8 cellular contexts compared by ENCODE assay signal in the genomic region with DNA sequence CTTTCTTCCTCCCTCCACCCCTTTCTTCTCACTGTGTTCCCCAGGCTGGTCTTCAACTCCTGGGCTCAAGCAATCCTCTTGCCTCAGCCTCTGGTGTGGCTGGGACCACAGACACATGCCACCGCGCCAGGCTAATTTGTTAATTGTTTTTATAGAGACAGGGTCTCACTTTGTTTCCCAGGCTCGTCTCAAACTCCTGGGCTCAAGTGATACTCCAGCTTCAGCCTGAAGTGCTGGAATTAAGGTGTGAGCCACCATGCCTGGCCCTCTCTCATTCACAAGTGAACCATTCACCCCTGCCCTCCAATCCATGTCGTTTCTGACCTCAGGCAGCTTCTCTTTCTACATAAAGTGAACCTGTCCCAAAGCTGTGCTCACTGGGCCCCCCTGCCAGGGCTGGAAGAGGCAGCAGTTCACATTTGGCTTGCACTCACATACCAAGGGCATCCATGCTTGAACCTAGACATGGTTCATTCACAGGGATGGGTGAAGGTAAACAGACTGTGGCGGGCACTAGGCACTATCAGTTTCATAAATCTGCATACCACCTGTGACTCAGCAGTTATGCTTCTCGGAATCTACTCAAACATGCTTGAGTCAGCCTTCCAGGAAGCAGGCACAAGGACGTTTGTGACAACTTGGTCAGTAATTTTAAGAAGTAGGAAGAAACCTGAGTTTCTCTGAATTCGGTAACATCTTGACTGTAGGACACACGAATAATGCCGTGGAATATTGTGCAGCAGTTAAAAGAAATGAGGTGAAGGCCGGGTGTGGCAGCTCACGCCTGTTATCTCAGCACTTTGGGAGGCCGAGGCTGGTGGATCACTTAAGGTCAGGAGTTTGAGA. TPM values are rescaled to one million over a fixed set of nuclear protein-coding genes. Genes with fewer than 3 reads are reported as not detected.
DNase-seq lines count a peak whose midpoint lies in the region; ATAC-seq and TF ChIP-seq lines count a peak whose summit lies in the region.

No MANE protein-coding gene starts in this region.

- H3K27me3 Mint-ChIP-seq in CD4-positive, CD25-positive, alpha-beta regulatory T cell, result no peaks in the 10 kb centered on the region
- H3K27me3 Mint-ChIP-seq in endodermal cell (ENCODE audit: insufficient read depth), result no peaks in the 10 kb centered on the region
- H3K27me3 Mint-ChIP-seq in osteocyte (ENCODE audit: unreplicated experiment), result no peaks in the 10 kb centered on the region

- peaks cover 8 to 57% (median 37%) of the 10 kb centered on the region in 4 donors for H3K4me1 Mint-ChIP-seq in CD4-positive, CD25-positive, alpha-beta regulatory T cell
- H3K4me1 Mint-ChIP-seq in endodermal cell (peaks cover 18% of the 10 kb centered on the region), osteocyte (ENCODE audit: unreplicated experiment) (peaks cover 21% of the 10 kb centered on the region)

- no peaks in the 10 kb centered on the region for H3K36me3 ChIP-seq in CD4-positive, CD25-positive, alpha-beta regulatory T cell (ENCODE audit: control insufficient read depth, insufficient read depth, low read length)
- peaks cover 24% of the 10 kb centered on the region for H3K36me3 ChIP-seq in endodermal cell (ENCODE audit: control insufficient read depth, insufficient read depth, low read length)

- H3K27ac ChIP-seq in CD4-positive, CD25-positive, alpha-beta regulatory T cell (ENCODE audit: insufficient read depth, low read length, poor library complexity, severe bottlenecking), result peak overlapping the region; percentile 66
- H3K27ac ChIP-seq in endodermal cell (ENCODE audit: low read depth, low read length), result no peak overlapping the region

- no peaks in the 10 kb centered on the region for H3K36me3 Mint-ChIP-seq in CD4-positive, CD25-positive, alpha-beta regulatory T cell
- peaks cover 36% of the 10 kb centered on the region for H3K36me3 Mint-ChIP-seq in endodermal cell (ENCODE audit: low read depth)
- H3K36me3 Mint-ChIP-seq in osteocyte (ENCODE audit: unreplicated experiment), result peaks cover 1% of the 10 kb centered on the region

- TF ChIP-seq CTCF in endodermal cell (conservative IDR thresholded peaks at IDR 0.05), result no peak
- no peak for TF ChIP-seq CTCF in osteocyte (IDR thresholded peaks at IDR 0.05)

- H3K9me3 Mint-ChIP-seq in CD4-positive, CD25-positive, alpha-beta regulatory T cell, result no peaks in the 10 kb centered on the region
- H3K9me3 Mint-ChIP-seq in endodermal cell (no peaks in the 10 kb centered on the region), osteocyte (ENCODE audit: unreplicated experiment) (no peaks in the 10 kb centered on the region)

- no peaks in the 10 kb centered on the region for H3K27me3 ChIP-seq in CD4-positive, CD25-positive, alpha-beta regulatory T cell (ENCODE audit: control insufficient read depth, insufficient read depth, low read length)
- no peaks in the 10 kb centered on the region for H3K27me3 ChIP-seq in endodermal cell (ENCODE audit: control insufficient read depth, insufficient read depth, low read length, poor library complexity, severe bottlenecking)

- no peaks in the 10 kb centered on the region for H3K9me3 ChIP-seq in CD4-positive, CD25-positive, alpha-beta regulatory T cell (ENCODE audit: control insufficient read depth in 2 of 2, low read length in 2 of 2)
- H3K9me3 ChIP-seq in endodermal cell (ENCODE audit: control insufficient read depth, low read length), result no peaks in the 10 kb centered on the region

- peaks cover 43% of the 10 kb centered on the region for H3K4me1 ChIP-seq in CD4-positive, CD25-positive, alpha-beta regulatory T cell (ENCODE audit: control insufficient read depth, insufficient read depth, low read length, poor library complexity, severe bottlenecking)
- peaks cover 7% of the 10 kb centered on the region for H3K4me1 ChIP-seq in endodermal cell (ENCODE audit: control insufficient read depth, insufficient read depth, low read length)

- DNase-seq in CD4-positive, CD25-positive, alpha-beta regulatory T cell, result peak; percentile 40 to 97 (median 57)
- peak; percentile 32 for DNase-seq in NAMALWA (ENCODE audit: low spot score)
- peak; percentile 49 for DNase-seq in endodermal cell
- DNase-seq in osteocyte (ENCODE audit: extremely low spot score, unreplicated experiment), result no peak
- DNase-seq in mesenteric fat pad (ENCODE audit: low spot score), result no peak

- ATAC-seq in CD4-positive, CD25-positive, alpha-beta regulatory T cell (ENCODE audit: low read depth in 2 of 2), result peak; percentile 72
- ATAC-seq in GM21367 (IDR thresholded peaks at IDR 0.05; ENCODE audit: unreplicated experiment) (peak; percentile 54), GM18858 (IDR thresholded peaks at IDR 0.05; ENCODE audit: unreplicated experiment) (no peak)
- peak; percentile 69 to 76 for ATAC-seq in activated CD4-positive, CD25-positive, alpha-beta regulatory T cell treated with anti-CD3 and anti-CD28 coated beads, Interleukin-2, amount 50 U/mL, for 24 hours

- H3K9ac ChIP-seq in endodermal cell (ENCODE audit: extremely low read depth, low read length, poor library complexity, severe bottlenecking), result no peak overlapping the region

- H3K4me3 ChIP-seq in CD4-positive, CD25-positive, alpha-beta regulatory T cell (ENCODE audit: low read depth, low read length), result peak overlapping the region; percentile 49
- H3K4me3 ChIP-seq in endodermal cell (ENCODE audit: low read length), result no peak overlapping the region

- H3K27ac Mint-ChIP-seq in CD4-positive, CD25-positive, alpha-beta regulatory T cell, result peak overlapping the region; percentile 90 to 96 (median 92)
- H3K27ac Mint-ChIP-seq in endodermal cell (peak overlapping the region; percentile 58), osteocyte (ENCODE audit: unreplicated experiment) (peak overlapping the region; percentile 89)

- 91% methylated on average over 12 to 13 of the region's 13 CpGs for WGBS in endodermal cell (ENCODE audit: insufficient coverage in 1 of 2, insufficient read length in 1 of 2), 2 experiments

- H3K4me3 Mint-ChIP-seq in CD4-positive, CD25-positive, alpha-beta regulatory T cell, result peak overlapping the region; percentile 29 to 93 (median 68)
- H3K4me3 Mint-ChIP-seq in endodermal cell (no peak overlapping the region), osteocyte (ENCODE audit: unreplicated experiment) (no peak overlapping the region)

RNA-seq across cellular contexts. Expression of gene RNF213, which starts 6.0 kb away (rescaled TPM):
- 666 TPM for total RNA-seq in CD4-positive, CD25-positive, alpha-beta regulatory T cell
- polyA plus RNA-seq in CD4-positive, CD25-positive, alpha-beta regulatory T cell, result 10 to 100 TPM; 27.6 to 33.7 (median 31.2) TPM
- 100 to 1,000 TPM in 1 of 2 donors, 10 to 100 TPM in 1; 98.8 to 136 TPM for total RNA-seq in endodermal cell
- polyA plus RNA-seq in endodermal cell (2013, experiment 1 of 2), result 30.0 TPM
- polyA plus RNA-seq in endodermal cell (2013, experiment 2 of 2), result 28.2 TPM
- 106 and 131 TPM in 2 replicates for total RNA-seq in osteocyte
- 168 TPM for total RNA-seq in mesenteric fat pad

RNA-seq across cellular contexts. Expression of gene SLC26A11, which starts 34.4 kb away (rescaled TPM):
- total RNA-seq in CD4-positive, CD25-positive, alpha-beta regulatory T cell, result 75.9 TPM
- polyA plus RNA-seq in CD4-positive, CD25-positive, alpha-beta regulatory T cell, result 10 to 100 TPM in 1 of 4 donors, 1 to 10 TPM in 3; 7.7 to 10.2 (median 8.1) TPM
- total RNA-seq in endodermal cell (10 to 100 TPM; 43.7 to 48.2 TPM), osteocyte (30.1 and 34.7 TPM in 2 replicates), mesenteric fat pad (13.2 TPM)
- 25.4 TPM for polyA plus RNA-seq in endodermal cell (2013, experiment 1 of 2)
- 25.1 TPM for polyA plus RNA-seq in endodermal cell (2013, experiment 2 of 2)

RNA-seq across cellular contexts. Expression of gene SGSH, which starts 34.5 kb away (rescaled TPM):
- 138 TPM for total RNA-seq in CD4-positive, CD25-positive, alpha-beta regulatory T cell
- polyA plus RNA-seq in CD4-positive, CD25-positive, alpha-beta regulatory T cell, result 10 to 100 TPM; 43.8 to 48.4 (median 46.7) TPM
- 10 to 100 TPM; 40.4 to 42.5 TPM for total RNA-seq in endodermal cell
- 27.5 TPM for polyA plus RNA-seq in endodermal cell (2013, experiment 1 of 2)
- 21.8 TPM for polyA plus RNA-seq in endodermal cell (2013, experiment 2 of 2)
- 67.2 and 71.0 TPM in 2 replicates for total RNA-seq in osteocyte
- total RNA-seq in mesenteric fat pad, result 44.7 TPM

Comparison
In these comparisons a context has a peak if more than half of its experiments do, and no peak if none do; other contexts are left out.
1. DNase-seq: peak in CD4-positive, CD25-positive, alpha-beta regulatory T cell (3 of 3), NAMALWA (single experiment) and endodermal cell (single experiment); none in osteocyte (single experiment) and mesenteric fat pad (single experiment).
2. H3K4me3 Mint-ChIP-seq: peak in CD4-positive, CD25-positive, alpha-beta regulatory T cell (4 of 4); none in endodermal cell (single experiment) and osteocyte (single experiment).
3. Peak in every context shown above with its lines, with median percentiles within 50 percentile points of each other: H3K27ac Mint-ChIP-seq.